8 cellular contexts compared by ENCODE assay signal in genomic region chr5:63125862-63126261, GRCh38.
A peak's percentile ranks its signal among the peaks of the same experiment; 100 is the strongest.
DNase-seq lines count a peak whose midpoint lies in the region; ATAC-seq and TF ChIP-seq lines count a peak whose summit lies in the region.

No MANE protein-coding gene starts in this region.

- H3K27me3 ChIP-seq in left ventricle myocardium inferior (ENCODE audit: low read depth) = no peaks in the 10 kb centered on the region
- H3K27me3 ChIP-seq in MG63 = no peaks in the 10 kb centered on the region
- no peaks in the 10 kb centered on the region for H3K27me3 ChIP-seq in osteoblast (ENCODE audit: insufficient read depth, low read length)

- H3K4me1 ChIP-seq in left ventricle myocardium inferior = no peaks in the 10 kb centered on the region
- H3K4me1 ChIP-seq in osteoblast (ENCODE audit: insufficient read depth, low read length) = no peaks in the 10 kb centered on the region

- no peaks in the 10 kb centered on the region for H3K36me3 ChIP-seq in left ventricle myocardium inferior
- no peaks in the 10 kb centered on the region for H3K36me3 ChIP-seq in MG63
- H3K36me3 ChIP-seq in osteoblast (ENCODE audit: insufficient read depth, low read length) = no peaks in the 10 kb centered on the region

- no peaks in the 10 kb centered on the region for H3K79me2 ChIP-seq in osteoblast (ENCODE audit: insufficient read depth, low read length)

- TF ChIP-seq CTCF in left ventricle myocardium inferior (IDR thresholded peaks at IDR 0.05; ENCODE audit: borderline replicate concordance) (peak; percentile 36), osteoblast (IDR thresholded peaks at IDR 0.05; ENCODE audit: extremely low read depth, low read depth, low read length) (peak; percentile 38)

- no peak overlapping the region for H2AFZ ChIP-seq in osteoblast (ENCODE audit: low read length)

- H3K27ac ChIP-seq in left ventricle myocardium inferior (replicated peaks) (no peak overlapping the region), osteoblast (ENCODE audit: low read depth, low read length) (no peak overlapping the region)

- H3K9me3 ChIP-seq in left ventricle myocardium inferior (replicated peaks) = no peaks in the 10 kb centered on the region
- H3K9me3 ChIP-seq in MG63 = no peaks in the 10 kb centered on the region
- H3K9me3 ChIP-seq in osteoblast (ENCODE audit: low read depth, low read length) = no peaks in the 10 kb centered on the region

- in situ Hi-C loops in T47D (cut with HindIII; ENCODE audit: low pct_unique_long_range_greater_than_20kb, low sequenced_read_pairs) = no loop called here

- no peak for DNase-seq in left ventricle myocardium inferior
- no peak for DNase-seq in left ventricle myocardium superior
- peak; percentile 48 for DNase-seq in MG63
- peak; percentile 18 to 66 for DNase-seq in T47D (ENCODE audit: low read depth in 1 of 2, low spot score in 1 of 2)
- DNase-seq in osteoblast (ENCODE audit: insufficient read length, low spot score, missing footprints) = no peak
- DNase-seq in NCI-H128 (lab: John Stamatoyannopoulos, UW; ENCODE audit: unreplicated experiment) = no peak
- no peak for DNase-seq in NCI-H526 treated with DMSO at 0.1 percent for 48 hours (lab: John Stamatoyannopoulos, UW)

- ATAC-seq in left ventricle myocardium superior = no peak
- ATAC-seq in HG02588 (IDR thresholded peaks at IDR 0.05; ENCODE audit: unreplicated experiment) = peak; percentile 70

- no peaks in the 10 kb centered on the region for H4K20me1 ChIP-seq in osteoblast (ENCODE audit: insufficient read depth, low read length)

- H3K4me2 ChIP-seq in osteoblast (ENCODE audit: insufficient read depth, low read length) = no peak overlapping the region

- H3K4me3 ChIP-seq in left ventricle myocardium inferior (no peak overlapping the region), MG63 (no peak overlapping the region), osteoblast (ENCODE audit: insufficient read depth, low read length) (no peak overlapping the region)

- intact Hi-C loops in left ventricle myocardium inferior (cut with micrococcal nuclease) (no loop called here), left ventricle myocardium superior (cut with micrococcal nuclease) (no loop called here)

Comparison
In these comparisons a context has a peak if more than half of its experiments do, and no peak if none do; other contexts are left out.
1. DNase-seq: peak in MG63 (single experiment) and T47D (2 of 2); none in left ventricle myocardium inferior (single experiment), left ventricle myocardium superior (single experiment), osteoblast (single experiment), NCI-H128 (single experiment) and NCI-H526 treated with DMSO at 0.1 percent for 48 hours (single experiment).